21 cellular contexts compared by ENCODE assay signal in genomic region chr19:48195106-48195830, GRCh38. TPM values are rescaled to one million over a fixed set of nuclear protein-coding genes. Genes with fewer than 3 reads are reported as not detected.
DNase-seq lines count a peak whose midpoint lies in the region; ATAC-seq, FAIRE-seq and TF ChIP-seq lines count a peak whose summit lies in the region.
"Had no signal": no experiment of that assay in that cellular context is flagged by ENCODE, and none has a peak within 500 bp of the region (broad histone marks: within the 10 kb centered on the region; RNA-seq: fewer than 3 reads in every experiment).

No MANE protein-coding gene starts in this region.

- no peak for TF ChIP-seq RAD21 in SK-N-SH (IDR thresholded peaks at IDR 0.05; ENCODE audit: low read length)
- no peak for TF ChIP-seq RAD21 in HepG2 (CRISPR knock-in tag; IDR thresholded peaks at IDR 0.05)

- in situ Hi-C loops in HepG2 (cut with HindIII; ENCODE audit: extremely low pct_ligation_motif_present, low pct_unique_long_range_greater_than_20kb) (no loop called here), GM13976 (cut with MboI; ENCODE audit: low sequenced_read_pairs, unreplicated experiment) (no loop called here)

- H2AFZ ChIP-seq in SK-N-SH (ENCODE audit: low read depth) (no peak overlapping the region), GM23338 (no peak overlapping the region), astrocyte (ENCODE audit: low read depth, low read length) (no peak overlapping the region), HepG2 (ENCODE audit: low read length) (no peak overlapping the region)

- H3K4me2 ChIP-seq in SK-N-SH, result no peak overlapping the region
- no peak overlapping the region for H3K4me2 ChIP-seq in GM23338
- no peak overlapping the region for H3K4me2 ChIP-seq in astrocyte (ENCODE audit: low read length)
- H3K4me2 ChIP-seq in HepG2 (ENCODE audit: low read depth, low read length), result no peak overlapping the region
- H3K4me2 ChIP-seq: KMS-11 had no signal

- H3K4me3 ChIP-seq in SK-N-SH (ENCODE audit: low read depth in 2 of 2, low read length in 1 of 2), result no peak overlapping the region
- H3K4me3 ChIP-seq in GM23338, result no peak overlapping the region
- no peak overlapping the region for H3K4me3 ChIP-seq in astrocyte (ENCODE audit: insufficient read depth, low read depth, low read length)
- H3K4me3 ChIP-seq in HepG2 (replicated peaks in 1 of 3; ENCODE audit: insufficient read depth in 1 of 3, low read depth in 2 of 3, low read length in 3 of 3), result no peak overlapping the region
- no peak overlapping the region for H3K4me3 ChIP-seq in mucosa of descending colon
- H3K4me3 ChIP-seq: HAP-1 had no signal

- H3K9me2 ChIP-seq in SK-N-SH, result no peaks in the 10 kb centered on the region
- H3K9me2 ChIP-seq in GM23338 (ENCODE audit: insufficient read depth), result no peaks in the 10 kb centered on the region; the same call in 1 of the 2 replicates

- H3K4me3 Mint-ChIP-seq in GM23338 (no peak overlapping the region), astrocyte (ENCODE audit: unreplicated experiment) (no peak overlapping the region)

- no peak for FAIRE-seq in astrocyte (lab: Jason Lieb, UNC)
- no peak for FAIRE-seq in HepG2 (lab: Jason Lieb, UNC)
- FAIRE-seq: GM12891 had no signal

- no TSS peak for BruUV-seq in HepG2 (replicated peaks; lab: Mats Ljungman, UMichigan)

- H4K20me1 ChIP-seq in SK-N-SH (ENCODE audit: insufficient read depth) (no peaks in the 10 kb centered on the region), GM23338 (replicated peaks; ENCODE audit: insufficient read depth) (no peaks in the 10 kb centered on the region), astrocyte (ENCODE audit: insufficient read depth, low read length) (no peaks in the 10 kb centered on the region), HepG2 (ENCODE audit: insufficient read depth, low read length) (no peaks in the 10 kb centered on the region)

- intact Hi-C loops in HepG2 (cut with micrococcal nuclease; ENCODE audit: unreplicated experiment), result no loop called here
- intact Hi-C loops in mucosa of descending colon (cut with DNase I, micrococcal nuclease), result no loop called here

- no peak for TF ChIP-seq EP300 in SK-N-SH (IDR thresholded peaks at IDR 0.05; ENCODE audit: borderline replicate concordance in 1 of 2, low read depth in 1 of 2, low read length in 1 of 2)
- no peak for TF ChIP-seq EP300 in HepG2 (IDR thresholded peaks at IDR 0.05; ENCODE audit: low read depth in 2 of 2, low read length in 2 of 2)
- no peak for TF ChIP-seq EP300 in HepG2 (CRISPR knock-in tag; IDR thresholded peaks at IDR 0.05; ENCODE audit: borderline replicate concordance)

- WGBS in SK-N-SH (ENCODE audit: low lambda C conversion rate), result 94% methylated on average over 42 of the region's 55 CpGs
- WGBS in HepG2 (ENCODE audit: low lambda C conversion rate), result 91% methylated on average over 55 of the region's 55 CpGs

- H3K27ac ChIP-seq in SK-N-SH (ENCODE audit: low read depth in 2 of 2, low read length in 1 of 2), result no peak overlapping the region
- H3K27ac ChIP-seq in GM23338 (ENCODE audit: low read depth), result no peak overlapping the region
- no peak overlapping the region for H3K27ac ChIP-seq in astrocyte (ENCODE audit: low read depth, low read length)
- H3K27ac ChIP-seq in HepG2 (ENCODE audit: extremely low read length, insufficient read depth, low read length), result no peak overlapping the region
- H3K27ac ChIP-seq: 22Rv1, KMS-11 had no signal

- TF ChIP-seq CTCF in SK-N-SH (IDR thresholded peaks at IDR 0.05) (no peak), GM23338 (conservative IDR thresholded peaks at IDR 0.05; ENCODE audit: low read depth in 2 of 2) (no peak), astrocyte (IDR thresholded peaks at IDR 0.05; ENCODE audit: insufficient read depth, low read depth, low read length) (no peak), HepG2 (CRISPR knock-in tag; IDR thresholded peaks at IDR 0.05) (no peak), mucosa of descending colon (IDR thresholded peaks at IDR 0.05) (no peak), GM13976 (IDR thresholded peaks at IDR 0.05; ENCODE audit: borderline replicate concordance, control extremely low read depth, extremely low read depth, insufficient read depth, missing control alignments) (no peak)

- TF ChIP-seq POLR2A in HepG2 (IDR thresholded peaks at IDR 0.05; ENCODE audit: insufficient read depth in 1 of 2, low read depth in 2 of 2, low read length in 2 of 2), result no peak

- no peaks in the 10 kb centered on the region for H3K4me1 ChIP-seq in SK-N-SH (ENCODE audit: control insufficient read depth in 1 of 2, insufficient read depth in 2 of 2, low read depth in 1 of 2, low read length in 1 of 2)
- no peaks in the 10 kb centered on the region for H3K4me1 ChIP-seq in GM23338 (ENCODE audit: insufficient read depth)
- no peaks in the 10 kb centered on the region for H3K4me1 ChIP-seq in astrocyte (ENCODE audit: insufficient read depth, low read length)
- H3K4me1 ChIP-seq in HepG2 (ENCODE audit: insufficient read depth, low read length), result no peaks in the 10 kb centered on the region
- H3K4me1 ChIP-seq in mucosa of descending colon (ENCODE audit: low read depth), result no peaks in the 10 kb centered on the region
- H3K4me1 ChIP-seq: HAP-1 had no signal

- CTCF ChIA-PET in SK-N-SH (lab: Yijun Ruan, JAX), result interaction anchor here (1.6 kb wide), 1 partner anchor 9 kb away, joined by 8 read pairs; no protein-coding TSS in a partner anchor
- CTCF ChIA-PET in HepG2 (lab: Yijun Ruan, JAX; ENCODE audit: low intra/inter-chr PET ratio, low total read pairs), result no interaction called here

- no peaks in the 10 kb centered on the region for H3K9me3 ChIP-seq in SK-N-SH
- H3K9me3 ChIP-seq in astrocyte (ENCODE audit: insufficient read depth, low read depth, low read length), result no peaks in the 10 kb centered on the region
- H3K9me3 ChIP-seq in HepG2 (ENCODE audit: low read length), result no peaks in the 10 kb centered on the region
- no peaks in the 10 kb centered on the region for H3K9me3 ChIP-seq in mucosa of descending colon
- H3K9me3 ChIP-seq: HAP-1 had no signal

- H3K79me2 ChIP-seq in SK-N-SH (ENCODE audit: insufficient read depth) (no peaks in the 10 kb centered on the region), GM23338 (replicated peaks; ENCODE audit: insufficient read depth) (no peaks in the 10 kb centered on the region), astrocyte (ENCODE audit: insufficient read depth, low read length) (no peaks in the 10 kb centered on the region), HepG2 (ENCODE audit: insufficient read depth, low read length) (no peaks in the 10 kb centered on the region)

- H3K27me3 ChIP-seq in SK-N-SH (ENCODE audit: insufficient read depth) (no peaks in the 10 kb centered on the region), GM23338 (ENCODE audit: insufficient read depth) (no peaks in the 10 kb centered on the region), astrocyte (ENCODE audit: insufficient read depth, low read length) (no peaks in the 10 kb centered on the region), HepG2 (ENCODE audit: control insufficient read depth in 1 of 2, insufficient read depth in 2 of 2, low read length in 2 of 2) (no peaks in the 10 kb centered on the region)

- DNase-seq in SK-N-SH (peak; percentile 24), GM23338 (ENCODE audit: low spot score) (peak; percentile 6), astrocyte (ENCODE audit: low read depth) (no peak), HepG2 (ENCODE audit: low spot score) (no peak), mucosa of descending colon (no peak), NOMO-1 treated with DMSO at 0.1 percent for 48 hours (lab: John Stamatoyannopoulos, UW; ENCODE audit: unreplicated experiment) (no peak), GM13976 (ENCODE audit: low spot score) (no peak)
- DNase-seq: ACHN, Calu3, GF-D8, IMR-90, MM.1S, NCI-H2029, NCI-H524 treated with DMSO at 0.1 percent for 48 hours, NCI-H774, PC-3 had no signal

- peaks cover 13% of the 10 kb centered on the region for H3K27me3 Mint-ChIP-seq in GM23338 (ENCODE audit: insufficient read depth, low read depth, poor library complexity)
- no peaks in the 10 kb centered on the region for H3K27me3 Mint-ChIP-seq in astrocyte (ENCODE audit: low read depth, unreplicated experiment)

- H3K27ac Mint-ChIP-seq in GM23338 (no peak overlapping the region; the same call in 1 of the 2 replicates), astrocyte (ENCODE audit: unreplicated experiment) (peak overlapping the region; percentile 58)

- H3K36me3 Mint-ChIP-seq in GM23338 (ENCODE audit: low read depth) (peaks cover 16% of the 10 kb centered on the region), astrocyte (ENCODE audit: low read depth, unreplicated experiment) (peaks cover 13% of the 10 kb centered on the region)

- H3K9ac ChIP-seq in SK-N-SH (no peak overlapping the region), astrocyte (ENCODE audit: low read length) (no peak overlapping the region), HepG2 (ENCODE audit: insufficient read depth, low read depth, low read length) (no peak overlapping the region)
- H3K9ac ChIP-seq: KMS-11 had no signal

- H3K36me3 ChIP-seq in SK-N-SH (replicated peaks in 1 of 2; ENCODE audit: control insufficient read depth in 1 of 2, insufficient read depth in 2 of 2, low read length in 1 of 2) (no peaks in the 10 kb centered on the region), GM23338 (ENCODE audit: insufficient read depth) (no peaks in the 10 kb centered on the region), astrocyte (ENCODE audit: insufficient read depth, low read length) (no peaks in the 10 kb centered on the region), HepG2 (replicated peaks in 1 of 2; ENCODE audit: control insufficient read depth in 1 of 2, insufficient read depth in 2 of 2, low read length in 2 of 2) (no peaks in the 10 kb centered on the region), mucosa of descending colon (ENCODE audit: low read depth) (no peaks in the 10 kb centered on the region)
- H3K36me3 ChIP-seq: HAP-1 had no signal

- POLR2A ChIA-PET in SK-N-SH (lab: Yijun Ruan, JAX), result interaction anchor here (0.5 kb wide), 1 partner anchor 23 kb away, joined by 3 read pairs; no protein-coding TSS in a partner anchor
- POLR2A ChIA-PET in HepG2 (lab: Yijun Ruan, JAX), result no interaction called here

- H3F3A ChIP-seq in SK-N-SH (replicated peaks; ENCODE audit: insufficient read depth) (peaks cover 7% of the 10 kb centered on the region), GM23338 (replicated peaks; ENCODE audit: low read depth) (no peaks in the 10 kb centered on the region; the same call in 1 of the 2 replicates)

- H3K4me1 Mint-ChIP-seq in GM23338 (peaks cover 25% of the 10 kb centered on the region), astrocyte (ENCODE audit: low read depth, unreplicated experiment) (no peaks in the 10 kb centered on the region)

- ATAC-seq in SK-N-SH treated with all-trans-retinoic acid at 6 μM for 48 hours (no peak), GM23338 (no peak), HepG2 (no peak), mucosa of descending colon (no peak)
- ATAC-seq: PC-3 had no signal

- H3K9me3 Mint-ChIP-seq in GM23338 (peaks cover 2% of the 10 kb centered on the region; the same call in 1 of the 3 replicates), astrocyte (ENCODE audit: unreplicated experiment) (no peaks in the 10 kb centered on the region)

RNA-seq across cellular contexts. Expression of gene ZSWIM9, which starts 24.8 kb away (rescaled TPM):
- polyA plus RNA-seq in SK-N-SH (2012; rRNA removed), result 1.3 and 2.2 TPM in 2 replicates
- polyA plus RNA-seq in SK-N-SH (2012; cell fraction: cytosol; rRNA removed), result 2.7 TPM in 2 replicates
- polyA plus RNA-seq in SK-N-SH (2012; cell fraction: nucleus; rRNA removed), result 1.8 and 2.8 TPM in 2 replicates
- total RNA-seq in GM23338 (2014; rRNA removed; shearing (Covaris generic)), result 9.1 and 10.6 TPM in 2 replicates
- polyA plus RNA-seq in GM23338 (2016; fragmentation: Nextera tagmentation; extraction: Ambion mirVana), result 2.9 and 4.2 TPM in 2 replicates
- 4.7 TPM in 2 replicates for total RNA-seq in astrocyte
- 0.39 and 1.1 TPM in 2 replicates for total RNA-seq in HepG2 (2016; rRNA removed; fragmentation: Illumina TruSeq; extraction: Trizol)
- total RNA-seq in HepG2 (2016; cell fraction: cytosol; rRNA removed; fragmentation: Illumina TruSeq; extraction: Trizol; ENCODE audit: low read depth), result 0.26 and 0.91 TPM in 2 replicates
- total RNA-seq in HepG2 (2016; cell fraction: insoluble cytoplasmic fraction; rRNA removed; fragmentation: Illumina TruSeq; extraction: Trizol), result 0.54 and 0.93 TPM in 2 replicates
- 0.43 and 1.00 TPM in 2 replicates for total RNA-seq in HepG2 (2016; cell fraction: membrane; rRNA removed; fragmentation: Illumina TruSeq; extraction: Trizol)
- 0.72 and 0.75 TPM in 2 replicates for total RNA-seq in HepG2 (2016; cell fraction: nucleus; rRNA removed; fragmentation: Illumina TruSeq; extraction: Trizol)
- 0.18 and 0.44 TPM in 2 replicates for polyA plus RNA-seq in HepG2 (2011; rRNA removed)
- 0.28 and 0.43 TPM in 2 replicates for polyA plus RNA-seq in HepG2 (2011; cell fraction: cytosol; rRNA removed)
- polyA plus RNA-seq in HepG2 (2011; cell fraction: nucleus; rRNA removed), result 2.1 and 2.4 TPM in 2 replicates
- 2.8 and 3.7 TPM in 2 replicates for polyA plus RNA-seq in HepG2 (2012)
- polyA plus RNA-seq in HepG2 (2016; cell fraction: cytosol; fragmentation: Illumina TruSeq; extraction: Trizol; ENCODE audit: low read depth), result 0.45 and 0.87 TPM in 2 replicates
- 2.2 TPM in 2 replicates for polyA plus RNA-seq in HepG2 (2016; cell fraction: insoluble cytoplasmic fraction; fragmentation: Illumina TruSeq; extraction: Trizol; ENCODE audit: low read depth)
- 0.41 and 0.92 TPM in 2 replicates for polyA plus RNA-seq in HepG2 (2016; cell fraction: membrane; fragmentation: Illumina TruSeq; extraction: Trizol; ENCODE audit: low read depth)
- 3.7 and 3.8 TPM in 2 replicates for polyA plus RNA-seq in HepG2 (2016; cell fraction: nucleus; fragmentation: Illumina TruSeq; extraction: Trizol; ENCODE audit: insufficient read depth, low read depth)
- 1.0 and 1.7 TPM in 2 replicates for polyA minus RNA-seq in HepG2 (2011; rRNA and poly(A)+ RNA removed; ENCODE audit: low replicate concordance)
- polyA minus RNA-seq in HepG2 (2011; cell fraction: cytosol; rRNA and poly(A)+ RNA removed), result 0.59 and 0.70 TPM in 2 replicates
- 0.75 and 0.90 TPM in 2 replicates for polyA minus RNA-seq in HepG2 (2011; cell fraction: nucleus; rRNA and poly(A)+ RNA removed)
- 10 to 100 TPM in 1 of 3 donors, 1 to 10 TPM in 2; 6.0 to 12.9 (median 8.7) TPM for total RNA-seq in mucosa of descending colon

RNA-seq across cellular contexts. Expression of gene LIG1, which starts 25.1 kb away (rescaled TPM):
- polyA plus RNA-seq in SK-N-SH (2012; rRNA removed) (39.6 and 53.0 TPM in 2 replicates), GM23338 (2016; fragmentation: Nextera tagmentation; extraction: Ambion mirVana) (96.9 and 122 TPM in 2 replicates), HepG2 (2011; rRNA removed) (18.3 and 20.1 TPM in 2 replicates)
- polyA plus RNA-seq in SK-N-SH (2012; cell fraction: cytosol; rRNA removed), result 23.3 and 28.9 TPM in 2 replicates
- 153 and 182 TPM in 2 replicates for polyA plus RNA-seq in SK-N-SH (2012; cell fraction: nucleus; rRNA removed)
- 75.0 and 79.3 TPM in 2 replicates for total RNA-seq in GM23338 (2014; rRNA removed; shearing (Covaris generic))
- total RNA-seq in astrocyte (16.8 and 19.2 TPM in 2 replicates), HepG2 (2016; rRNA removed; fragmentation: Illumina TruSeq; extraction: Trizol) (52.1 and 64.4 TPM in 2 replicates), mucosa of descending colon (10 to 100 TPM; 16.0 to 42.7 (median 29.6) TPM)
- total RNA-seq in HepG2 (2016; cell fraction: cytosol; rRNA removed; fragmentation: Illumina TruSeq; extraction: Trizol; ENCODE audit: low read depth), result 7.3 and 8.5 TPM in 2 replicates
- 44.1 and 72.4 TPM in 2 replicates for total RNA-seq in HepG2 (2016; cell fraction: insoluble cytoplasmic fraction; rRNA removed; fragmentation: Illumina TruSeq; extraction: Trizol)
- total RNA-seq in HepG2 (2016; cell fraction: membrane; rRNA removed; fragmentation: Illumina TruSeq; extraction: Trizol), result 15.7 and 19.3 TPM in 2 replicates
- 51.4 and 56.6 TPM in 2 replicates for total RNA-seq in HepG2 (2016; cell fraction: nucleus; rRNA removed; fragmentation: Illumina TruSeq; extraction: Trizol)
- 9.1 and 11.9 TPM in 2 replicates for polyA plus RNA-seq in HepG2 (2011; cell fraction: cytosol; rRNA removed)
- polyA plus RNA-seq in HepG2 (2011; cell fraction: nucleus; rRNA removed), result 92.2 and 135 TPM in 2 replicates
- polyA plus RNA-seq in HepG2 (2012), result 11.0 and 27.9 TPM in 2 replicates
- 6.0 and 7.0 TPM in 2 replicates for polyA plus RNA-seq in HepG2 (2016; cell fraction: cytosol; fragmentation: Illumina TruSeq; extraction: Trizol; ENCODE audit: low read depth)
- polyA plus RNA-seq in HepG2 (2016; cell fraction: insoluble cytoplasmic fraction; fragmentation: Illumina TruSeq; extraction: Trizol; ENCODE audit: low read depth), result 43.0 and 49.8 TPM in 2 replicates
- 7.7 and 11.4 TPM in 2 replicates for polyA plus RNA-seq in HepG2 (2016; cell fraction: membrane; fragmentation: Illumina TruSeq; extraction: Trizol; ENCODE audit: low read depth)
- polyA plus RNA-seq in HepG2 (2016; cell fraction: nucleus; fragmentation: Illumina TruSeq; extraction: Trizol; ENCODE audit: insufficient read depth, low read depth), result 135 and 153 TPM in 2 replicates
- polyA minus RNA-seq in HepG2 (2011; rRNA and poly(A)+ RNA removed; ENCODE audit: low replicate concordance), result 25.6 and 86.4 TPM in 2 replicates
- 11.3 and 17.6 TPM in 2 replicates for polyA minus RNA-seq in HepG2 (2011; cell fraction: cytosol; rRNA and poly(A)+ RNA removed)
- 25.0 and 29.4 TPM in 2 replicates for polyA minus RNA-seq in HepG2 (2011; cell fraction: nucleus; rRNA and poly(A)+ RNA removed)

Comparison
In these comparisons a context has a peak if more than half of its experiments do, and no peak if none do; other contexts are left out.
1. DNase-seq: peak in SK-N-SH (single experiment) and GM23338 (single experiment); none in astrocyte (single experiment), HepG2 (single experiment), mucosa of descending colon (0 of 3), NOMO-1 treated with DMSO at 0.1 percent for 48 hours (single experiment) and GM13976 (single experiment).